In genomic region chr5:76524872-76525271, GRCh38 we compare ENCODE assay signal across 2 cellular contexts.
A peak's percentile ranks its signal among the peaks of the same experiment; 100 is the strongest.
TF ChIP-seq lines count a peak whose summit lies in the region.

No MANE protein-coding gene starts in this region.

TF ChIP-seq in HEK293, 187 proteins besides CTCF, POLR2A, EP300 and RAD21 (continued from another document and continues in another):
- TF ChIP-seq PRDM4 (tag by site-specific recombination; IDR thresholded peaks at IDR 0.05) = peak; percentile 87
- TF ChIP-seq ZNF140 (tag by site-specific recombination; IDR thresholded peaks at IDR 0.05) = no peak
- no peak for TF ChIP-seq ZNF404 (tag by site-specific recombination; IDR thresholded peaks at IDR 0.05)
- TF ChIP-seq ZEB2 (tag by site-specific recombination; IDR thresholded peaks at IDR 0.05) = 0 out of 2 replicates have a peak, but pooled peaks have one; percentile 23
- TF ChIP-seq ZBTB11 (tag by site-specific recombination; conservative IDR thresholded peaks at IDR 0.05; ENCODE audit: low read depth) = no peak
- peak; percentile 58; the same call in 1 of the 2 replicates for TF ChIP-seq ZNF600 (tag by site-specific recombination; IDR thresholded peaks at IDR 0.05)
- TF ChIP-seq ZNF561 (tag by site-specific recombination; IDR thresholded peaks at IDR 0.05; ENCODE audit: borderline replicate concordance) = no peak
- no peak for TF ChIP-seq ZNF449 (tag by site-specific recombination; IDR thresholded peaks at IDR 0.05)
- TF ChIP-seq ZBTB44 (tag by site-specific recombination; IDR thresholded peaks at IDR 0.05) = peak; percentile 89
- no peak for TF ChIP-seq KLF8 (tag by site-specific recombination; IDR thresholded peaks at IDR 0.05)
- no peak for TF ChIP-seq ZNF350 (tag by site-specific recombination; IDR thresholded peaks at IDR 0.05)
- TF ChIP-seq ZNF18 (tag by site-specific recombination; IDR thresholded peaks at IDR 0.05) = no peak
- TF ChIP-seq ZNF221 (tag by site-specific recombination; IDR thresholded peaks at IDR 0.05; ENCODE audit: borderline replicate concordance) = no peak
- TF ChIP-seq ZNF549 (tag by site-specific recombination; IDR thresholded peaks at IDR 0.05) = no peak

TF ChIP-seq in WTC11, 78 proteins besides CTCF, POLR2A, EP300 and RAD21 (continued from another document):
- TF ChIP-seq ZNF532 (CRISPR knock-in tag; IDR thresholded peaks at IDR 0.05; ENCODE audit: borderline replicate concordance) (no peak), FOXK1 (CRISPR knock-in tag; IDR thresholded peaks at IDR 0.05) (no peak), CBFB (CRISPR knock-in tag; IDR thresholded peaks at IDR 0.05; ENCODE audit: low read depth) (no peak)
TF ChIP-seq in WTC11: peak in this region for 0.
